ENCODE assay signal across 28 cellular contexts in genomic region chr9:121850366-121850765, GRCh38.
"Had no signal": no experiment of that assay in that cellular context is flagged by ENCODE, and none has a peak within 500 bp of the region (broad histone marks: within the 10 kb centered on the region; RNA-seq: fewer than 3 reads in every experiment).

No MANE protein-coding gene starts in this region.

- H3K27ac Mint-ChIP-seq: immature natural killer cell; stimulated activated naive CD8-positive, alpha-beta T cell treated with anti-CD3 and anti-CD28 coated beads, Interleukin-15, Interleukin-2, amounts not matched to agents 100 ng/mL and 50 ng/mL, for 24 hours had no signal

- H3K36me3 ChIP-seq: heart left ventricle, left lung, lower lobe of right lung, right lobe of liver, suprapubic skin, thoracic aorta, tibial artery, upper lobe of right lung had no signal

- H3K27me3 ChIP-seq: heart left ventricle, left lung, right lobe of liver, suprapubic skin, tibial artery, upper lobe of right lung had no signal

- H3K4me3 ChIP-seq: heart left ventricle, left lung, lower lobe of right lung, psoas muscle, right lobe of liver, skin epidermis, suprapubic skin, thoracic aorta, tibial artery, upper lobe of right lung had no signal

- H3K9me3 ChIP-seq: psoas muscle, suprapubic skin, upper lobe of right lung had no signal

- H3K4me1 Mint-ChIP-seq: immature natural killer cell; naive thymus-derived CD8-positive, alpha-beta T cell; neural crest cell had no signal

- H3K27ac ChIP-seq: heart left ventricle, left lung, lower lobe of right lung, parathyroid adenoma, psoas muscle, right lobe of liver, skin epidermis, suprapubic skin, thoracic aorta, tibial artery, upper lobe of right lung had no signal

- H3K27me3 Mint-ChIP-seq: naive thymus-derived CD8-positive, alpha-beta T cell; stimulated activated naive CD8-positive, alpha-beta T cell treated with anti-CD3 and anti-CD28 coated beads, Interleukin-15, Interleukin-2, amounts not matched to agents 100 ng/mL and 50 ng/mL, for 24 hours had no signal

- DNase-seq: hypothalamus; immature natural killer cell; kidney; left colon; left lung; lower lobe of right lung; mammary epithelial cell; mesenchymal stem cell; naive thymus-derived CD8-positive, alpha-beta T cell; nucleus accumbens; psoas muscle; stimulated activated CD4-positive, alpha-beta T cell treated with anti-CD3 and anti-CD28 coated beads, Interleukin-12 subunit alpha, Interleukin-12 subunit beta, amount 100 ng/mL, for 4 hours; stimulated activated CD4-positive, alpha-beta T cell treated with anti-CD3 and anti-CD28 coated beads, Interleukin-15, amount 100 ng/mL, for 24 hours; stimulated activated CD4-positive, alpha-beta T cell treated with anti-CD3 and anti-CD28 coated beads, Interleukin-2, amount 100 ng/mL, for 24 hours; stimulated activated CD4-positive, alpha-beta T cell treated with anti-CD3 and anti-CD28 coated beads, Interleukin-4, amount 100 ng/mL, for 1 hour; stimulated activated naive CD4-positive, alpha-beta T cell; tibial artery; trophoblast cell; upper lobe of right lung had no signal

- H3K4me1 ChIP-seq: left lung, parathyroid adenoma, right lobe of liver had no signal

- H3K4me3 Mint-ChIP-seq: immature natural killer cell; naive thymus-derived CD8-positive, alpha-beta T cell; nephron; neural crest cell; stimulated activated naive CD8-positive, alpha-beta T cell treated with anti-CD3 and anti-CD28 coated beads, Interleukin-15, Interleukin-2, amounts not matched to agents 100 ng/mL and 50 ng/mL, for 24 hours had no signal

- ATAC-seq: heart left ventricle; left colon; left lung; lower lobe of right lung; naive thymus-derived CD8-positive, alpha-beta T cell; psoas muscle; right lobe of liver; upper lobe of right lung had no signal
